In the genomic region with DNA sequence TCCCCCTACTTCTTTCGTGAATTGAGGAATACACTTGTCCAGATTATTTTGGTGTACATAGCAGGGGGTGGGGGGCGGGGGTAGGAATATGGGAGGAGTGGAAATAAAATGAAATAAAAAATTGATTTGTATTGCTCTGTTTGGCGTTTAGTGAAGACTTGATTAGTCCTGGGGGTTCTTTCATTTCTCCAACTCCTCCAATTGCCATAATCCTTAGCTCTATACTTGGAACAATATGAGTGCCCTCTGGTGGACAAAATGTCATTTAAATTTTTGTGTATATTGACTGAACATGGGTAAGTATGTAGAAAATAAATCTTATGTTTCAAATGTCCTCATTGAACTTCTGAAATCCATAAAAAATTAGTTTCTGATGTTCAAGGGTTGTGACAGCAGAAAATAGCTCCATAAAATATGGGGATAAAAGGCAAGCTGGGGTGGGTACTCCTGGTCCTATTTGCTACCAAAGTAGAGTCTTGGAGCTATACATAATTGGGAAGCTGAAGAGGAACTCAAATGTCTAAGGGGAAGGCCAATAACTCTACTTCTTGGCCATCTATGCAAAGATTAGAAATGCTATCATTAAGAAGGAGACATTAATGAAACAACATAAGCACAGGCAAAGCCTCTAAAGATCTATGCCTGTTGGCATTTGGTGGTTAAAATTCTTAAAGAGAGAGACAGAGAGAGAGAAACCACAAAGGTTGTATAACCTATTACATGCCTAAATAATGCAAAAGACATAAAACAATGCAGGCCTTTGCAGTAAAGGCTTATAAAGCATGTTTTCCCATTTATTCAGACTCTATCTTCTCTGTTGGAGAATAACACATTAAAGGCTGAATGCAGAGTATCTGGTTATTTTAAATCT, we compare ENCODE assay signal across 8 cellular contexts.
DNase-seq lines count a peak whose midpoint lies in the region; ATAC-seq, FAIRE-seq and TF ChIP-seq lines count a peak whose summit lies in the region.

No MANE protein-coding gene starts in this region.

- H3K27ac ChIP-seq in psoas muscle: no peak overlapping the region

- TF ChIP-seq CTCF in epithelial cell of esophagus (IDR thresholded peaks at IDR 0.05; ENCODE audit: insufficient read depth, low read depth, low read length, missing control alignments) (peak; percentile 29), psoas muscle (IDR thresholded peaks at IDR 0.05) (peak; percentile 48)

- ATAC-seq in psoas muscle (peak in 1 of 4 donors; percentile 51), HG03280 (IDR thresholded peaks at IDR 0.05; ENCODE audit: unreplicated experiment) (no peak)

- 30 to 48% (median 37%) methylated on average over 3 of the region's 3 CpGs for WGBS in psoas muscle, 3 donors

- no peaks in the 10 kb centered on the region for H3K4me1 ChIP-seq in psoas muscle

- peaks cover 5% of the 10 kb centered on the region for H3K9me3 ChIP-seq in psoas muscle

- no peak for TF ChIP-seq POLR2A in H54 (IDR thresholded peaks at IDR 0.05; ENCODE audit: low read depth, low read length)

- intact Hi-C loops in psoas muscle (cut with DNase I): loop anchor here (2.0 to 5.0 kb wide), 2 partner anchors 831 to 832 kb away; no protein-coding TSS in a partner anchor
- intact Hi-C loops in posterior cingulate gyrus (cut with DNase I): loop anchor here (1.0 kb wide), 1 partner anchor 830 kb away; no protein-coding TSS in a partner anchor

- DNase-seq in AML-193 (lab: John Stamatoyannopoulos, UW) (peak; percentile 36 to 44), H54 (ENCODE audit: insufficient read length, low spot score) (no peak), NCI-H69 (lab: John Stamatoyannopoulos, UW) (peak; percentile 73), epithelial cell of esophagus (ENCODE audit: low read depth) (peak; percentile 65), psoas muscle (no peak), posterior cingulate gyrus (no peak)
- DNase-seq in effector CD8-positive, alpha-beta T cell (lab: John Stamatoyannopoulos, UW): no peak

- no peaks in the 10 kb centered on the region for H3K36me3 ChIP-seq in psoas muscle (ENCODE audit: insufficient read depth in 1 of 2, low read depth in 1 of 2)

- H3K27me3 ChIP-seq in psoas muscle (ENCODE audit: insufficient read depth in 3 of 3, low read length in 2 of 3): no peaks in the 10 kb centered on the region

- peak; percentile 38 for FAIRE-seq in H54 (lab: Jason Lieb, UNC)

- H3K4me3 ChIP-seq in epithelial cell of esophagus (ENCODE audit: low read length) (no peak overlapping the region), psoas muscle (no peak overlapping the region)

Comparison
In these comparisons a context has a peak if more than half of its experiments do, and no peak if none do; other contexts are left out.
1. DNase-seq: peak in AML-193 (2 of 2), NCI-H69 (single experiment) and epithelial cell of esophagus (single experiment); none in H54 (single experiment), psoas muscle (0 of 2), effector CD8-positive, alpha-beta T cell (single experiment) and posterior cingulate gyrus (0 of 10).